In the genomic region with DNA sequence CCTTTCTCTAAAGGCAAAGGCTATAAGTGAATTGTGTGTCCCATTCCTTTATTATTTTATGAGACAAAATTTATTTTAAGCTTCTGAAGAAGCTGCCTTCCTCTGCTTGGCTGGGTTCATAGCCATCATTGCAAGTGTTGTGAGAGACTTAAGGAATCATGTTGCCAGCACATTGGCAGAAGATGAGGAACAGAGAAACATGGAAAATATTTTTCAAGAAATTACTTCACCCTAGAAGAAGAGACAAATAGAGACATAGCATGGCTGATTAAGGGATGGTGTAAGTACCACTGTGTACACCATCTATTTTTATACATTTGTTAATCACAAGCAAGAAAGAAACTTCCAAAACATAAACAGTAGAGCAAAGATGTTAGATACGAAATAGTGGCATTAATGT, we compare ENCODE assay signal across 24 cellular contexts.
"Had no signal": no experiment of that assay in that cellular context is flagged by ENCODE, and none has a peak within 500 bp of the region (broad histone marks: within the 10 kb centered on the region; RNA-seq: fewer than 3 reads in every experiment).

No MANE protein-coding gene starts in this region.

- H3K4me1 Mint-ChIP-seq: endodermal cell had no signal

- H3K27me3 ChIP-seq: colonic mucosa, dorsolateral prefrontal cortex, esophagus muscularis mucosa, esophagus squamous epithelium, foreskin keratinocyte, gastrocnemius medialis, heart left ventricle, heart right ventricle had no signal

- DNase-seq: colonic mucosa; cortex of kidney; dermis blood vessel endothelial cell; dorsolateral prefrontal cortex; effector CD4-positive, alpha-beta T cell; effector CD8-positive, alpha-beta T cell; effector memory CD4-positive, alpha-beta T cell; effector memory CD8-positive, alpha-beta T cell; endodermal cell; erythroblast; esophagus squamous epithelium; foreskin fibroblast; foreskin keratinocyte; foreskin melanocyte; gastrocnemius medialis; glutamatergic neuron; head of caudate nucleus; heart left ventricle; heart right ventricle had no signal

- H3K27me3 Mint-ChIP-seq: dendritic cell treated with granulocyte-macrophage colony-stimulating factor and Interleukin-4, amounts not matched to agents 40 ng/mL and 50 ng/mL, for 4 days; effector memory CD8-positive, alpha-beta T cell had no signal

- H3K36me3 ChIP-seq: colonic mucosa, esophagus muscularis mucosa, esophagus squamous epithelium, gastrocnemius medialis, heart left ventricle, heart right ventricle had no signal

- H3K4me3 ChIP-seq: colonic mucosa, coronary artery, dorsolateral prefrontal cortex, esophagus muscularis mucosa, esophagus squamous epithelium, gastrocnemius medialis, heart left ventricle, heart right ventricle had no signal

- H3K4me1 ChIP-seq: colonic mucosa, esophagus squamous epithelium, gastrocnemius medialis, heart left ventricle, heart right ventricle had no signal

- ATAC-seq: effector memory CD8-positive, alpha-beta T cell; esophagus mucosa; foreskin keratinocyte; gastrocnemius medialis; heart left ventricle; heart right ventricle had no signal

- H3K9me3 Mint-ChIP-seq: endodermal cell had no signal

- H3K27ac Mint-ChIP-seq: dendritic cell treated with granulocyte-macrophage colony-stimulating factor and Interleukin-4, amounts not matched to agents 40 ng/mL and 50 ng/mL, for 4 days; effector memory CD8-positive, alpha-beta T cell; endodermal cell had no signal

- H3K27ac ChIP-seq: colonic mucosa, coronary artery, epithelial cell of prostate, esophagus squamous epithelium, foreskin keratinocyte, gastrocnemius medialis, heart left ventricle, heart right ventricle had no signal

- H3K4me3 Mint-ChIP-seq: dendritic cell treated with granulocyte-macrophage colony-stimulating factor and Interleukin-4, amounts not matched to agents 40 ng/mL and 50 ng/mL, for 4 days; effector memory CD8-positive, alpha-beta T cell; endodermal cell had no signal

- H3K9me3 ChIP-seq: colonic mucosa, esophagus muscularis mucosa, esophagus squamous epithelium, gastrocnemius medialis, heart left ventricle, heart right ventricle had no signal
